In the genomic region with DNA sequence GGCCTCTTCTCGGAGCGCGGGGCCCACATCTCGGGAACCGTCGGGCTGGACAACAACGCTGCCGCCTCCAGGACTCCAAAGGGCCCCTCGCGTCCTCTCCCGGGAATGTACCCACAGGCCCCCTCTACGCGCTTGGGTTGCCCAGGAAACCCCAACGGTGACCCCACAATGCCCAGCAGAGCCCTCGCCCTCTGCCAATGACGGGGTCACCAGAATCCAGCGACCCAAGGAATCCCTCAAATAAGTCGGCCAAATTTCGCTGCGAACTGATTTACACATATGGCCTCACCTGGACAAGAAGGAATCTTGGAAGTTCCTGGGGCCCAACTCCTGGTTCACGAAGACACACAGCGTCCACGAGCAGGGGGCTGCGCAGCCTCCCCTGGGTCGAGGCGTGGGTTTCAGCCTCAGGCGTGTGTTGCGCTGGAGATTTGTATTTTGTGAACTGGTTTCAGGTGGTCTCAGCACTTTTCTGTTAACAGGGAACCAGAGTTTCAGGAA, we compare ENCODE assay signal across 10 cellular contexts.
DNase-seq lines count a peak whose midpoint lies in the region; ATAC-seq and TF ChIP-seq lines count a peak whose summit lies in the region.
"Had no signal": no experiment of that assay in that cellular context is flagged by ENCODE, and none has a peak within 500 bp of the region (broad histone marks: within the 10 kb centered on the region; RNA-seq: fewer than 3 reads in every experiment).

No MANE protein-coding gene starts in this region.

- no peaks in the 10 kb centered on the region for H3K9me3 Mint-ChIP-seq in activated T-helper 17 cell treated with anti-CD3 and anti-CD28 coated beads, Interleukin-2, amount 50 U/mL, for 72 hours
- no peaks in the 10 kb centered on the region for H3K9me3 Mint-ChIP-seq in immature natural killer cell

- H3K27ac Mint-ChIP-seq in activated T-helper 17 cell treated with anti-CD3 and anti-CD28 coated beads, Interleukin-2, amount 50 U/mL, for 72 hours = no peak overlapping the region
- H3K27ac Mint-ChIP-seq in immature natural killer cell = no peak overlapping the region

- WGBS in smooth muscle cell (ENCODE audit: low lambda C conversion rate) = 57% methylated on average over 27 of the region's 28 CpGs

- H3K4me3 ChIP-seq in HUES48 (ENCODE audit: low read depth, low read length) (peak overlapping the region; percentile 57; the same call in 1 of the 2 replicates), smooth muscle cell (peak overlapping the region; percentile 61)

- H3K27ac ChIP-seq in HUES48 (ENCODE audit: low read depth, low read length) (no peak overlapping the region), smooth muscle cell (ENCODE audit: low read depth) (no peak overlapping the region)

- H3K4me1 ChIP-seq in HUES48 (ENCODE audit: control insufficient read depth, insufficient read depth, low read length) (peaks cover 11% of the 10 kb centered on the region), smooth muscle cell (ENCODE audit: low read depth) (peaks cover 3% of the 10 kb centered on the region)

- H2AFZ ChIP-seq in smooth muscle cell (ENCODE audit: low read depth) = peak overlapping the region; percentile 96

- no peaks in the 10 kb centered on the region for H4K20me1 ChIP-seq in smooth muscle cell (ENCODE audit: low read depth)

- H3K79me2 ChIP-seq in smooth muscle cell (ENCODE audit: low read depth) = no peaks in the 10 kb centered on the region

- no peak for ATAC-seq in activated T-helper 17 cell treated with anti-CD3 and anti-CD28 coated beads, Interleukin-2, amount 50 U/mL, for 72 hours (replicated peaks)
- ATAC-seq in HG02973 (IDR thresholded peaks at IDR 0.05; ENCODE audit: unreplicated experiment) = no peak

- no peaks in the 10 kb centered on the region for H3K36me3 Mint-ChIP-seq in activated T-helper 17 cell treated with anti-CD3 and anti-CD28 coated beads, Interleukin-2, amount 50 U/mL, for 72 hours (ENCODE audit: low read depth)
- no peaks in the 10 kb centered on the region for H3K36me3 Mint-ChIP-seq in immature natural killer cell

- H3K9ac ChIP-seq in HUES48 (ENCODE audit: low read depth, low read length) (no peak overlapping the region), smooth muscle cell (ENCODE audit: low read depth) (no peak overlapping the region)

- peak overlapping the region; percentile 97 for H3K4me2 ChIP-seq in smooth muscle cell

- no peaks in the 10 kb centered on the region for H3K36me3 ChIP-seq in HUES48 (ENCODE audit: control insufficient read depth, insufficient read depth, low read length)
- H3K36me3 ChIP-seq in smooth muscle cell (ENCODE audit: low read depth) = no peaks in the 10 kb centered on the region

- DNase-seq in immature natural killer cell (no peak), smooth muscle cell (lab: John Stamatoyannopoulos, UW; ENCODE audit: unreplicated experiment) (no peak), NCI-H2171 (lab: John Stamatoyannopoulos, UW) (no peak), hippocampal formation (lab: John Stamatoyannopoulos, UW) (no peak), iPS-NIHi7 (ENCODE audit: extremely low spot score) (no peak)
- DNase-seq: effector memory CD4-positive, alpha-beta T cell; SHP77 had no signal

- peak overlapping the region; percentile 68 for H3K4me3 Mint-ChIP-seq in activated T-helper 17 cell treated with anti-CD3 and anti-CD28 coated beads, Interleukin-2, amount 50 U/mL, for 72 hours
- H3K4me3 Mint-ChIP-seq in immature natural killer cell = peak overlapping the region; percentile 71 to 85 (median 76)

- H3K27me3 Mint-ChIP-seq in activated T-helper 17 cell treated with anti-CD3 and anti-CD28 coated beads, Interleukin-2, amount 50 U/mL, for 72 hours = peaks cover 16% of the 10 kb centered on the region
- H3K27me3 Mint-ChIP-seq in immature natural killer cell (ENCODE audit: low read depth in 3 of 3) = peaks cover 0 to 1% (median 0%) of the 10 kb centered on the region in 3 donors

- peaks cover 6% of the 10 kb centered on the region for H3K4me1 Mint-ChIP-seq in activated T-helper 17 cell treated with anti-CD3 and anti-CD28 coated beads, Interleukin-2, amount 50 U/mL, for 72 hours
- H3K4me1 Mint-ChIP-seq in immature natural killer cell = peaks cover 11 to 14% of the 10 kb centered on the region in 2 donors

- H3F3A ChIP-seq in smooth muscle cell (ENCODE audit: low read depth) = peaks cover 10% of the 10 kb centered on the region

- H3K27me3 ChIP-seq in HUES48 (ENCODE audit: control insufficient read depth, insufficient read depth, low read length) (peaks cover 13% of the 10 kb centered on the region), smooth muscle cell (ENCODE audit: low read depth) (no peaks in the 10 kb centered on the region)

- H3K9me3 ChIP-seq in HUES48 (ENCODE audit: control insufficient read depth, insufficient read depth, low read length) (no peaks in the 10 kb centered on the region), smooth muscle cell (replicated peaks; ENCODE audit: low read depth) (no peaks in the 10 kb centered on the region)

- no peak for TF ChIP-seq CTCF in smooth muscle cell (IDR thresholded peaks at IDR 0.05; ENCODE audit: borderline replicate concordance, insufficient read depth, poor library complexity, severe bottlenecking)
